ENCODE assay signal across 2 cellular contexts in genomic region chr11:35919244-35919643, GRCh38.
TF ChIP-seq lines count a peak whose summit lies in the region.

No MANE protein-coding gene starts in this region.

TF ChIP-seq in SK-N-SH treated with all-trans-retinoic acid at 6 μM for 48 hours, 23 proteins besides CTCF, POLR2A, EP300 and RAD21 (continued from another document):
- TF ChIP-seq CREB5 (CRISPR knock-in tag; IDR thresholded peaks at IDR 0.05; ENCODE audit: low read depth) (no peak), SNAI2 (CRISPR knock-in tag; IDR thresholded peaks at IDR 0.05) (no peak), CSDC2 (CRISPR knock-in tag; IDR thresholded peaks at IDR 0.05) (no peak), ZNF8 (CRISPR knock-in tag; IDR thresholded peaks at IDR 0.05) (no peak), ZFP30 (CRISPR knock-in tag; IDR thresholded peaks at IDR 0.05) (no peak), PPARA (CRISPR knock-in tag; IDR thresholded peaks at IDR 0.05; ENCODE audit: borderline replicate concordance) (no peak), BACH2 (CRISPR knock-in tag; IDR thresholded peaks at IDR 0.05; ENCODE audit: borderline replicate concordance) (no peak), TSHZ2 (CRISPR knock-in tag; IDR thresholded peaks at IDR 0.05) (no peak)

TF ChIP-seq in SK-N-SH, 30 proteins besides CTCF, POLR2A, EP300 and RAD21 (continued from another document):
- TF ChIP-seq NFIC (IDR thresholded peaks at IDR 0.05; ENCODE audit: borderline replicate concordance) = no peak
- no peak for TF ChIP-seq MAX (IDR thresholded peaks at IDR 0.05; ENCODE audit: low read depth)
- TF ChIP-seq NRF1 (IDR thresholded peaks at IDR 0.05; ENCODE audit: low read depth, low read length) = no peak
- TF ChIP-seq CHD2 (IDR thresholded peaks at IDR 0.05; ENCODE audit: low read length, partially characterized antibody) = no peak
- no peak for TF ChIP-seq PBX3 (IDR thresholded peaks at IDR 0.05)
- TF ChIP-seq USF1 (IDR thresholded peaks at IDR 0.05; ENCODE audit: borderline replicate concordance, low read depth) = no peak
- TF ChIP-seq SIN3A (IDR thresholded peaks at IDR 0.05; ENCODE audit: borderline replicate concordance, low read depth, low read length) = no peak
